ENCODE assay signal across 20 cellular contexts in genomic region chr15:28880680-28881079, GRCh38. TPM values are rescaled to one million over a fixed set of nuclear protein-coding genes. Genes with fewer than 3 reads are reported as not detected.
DNase-seq lines count a peak whose midpoint lies in the region; ATAC-seq and TF ChIP-seq lines count a peak whose summit lies in the region.
"Had no signal": no experiment of that assay in that cellular context is flagged by ENCODE, and none has a peak within 500 bp of the region (broad histone marks: within the 10 kb centered on the region; RNA-seq: fewer than 3 reads in every experiment).

No MANE protein-coding gene starts in this region.

- peaks cover 48% of the 10 kb centered on the region for H3K4me1 ChIP-seq in BLaER1
- peaks cover 5 to 39% (median 31%) of the 10 kb centered on the region in 10 experiments; a peak in 19 of 20 replicates for H3K4me1 ChIP-seq in BLaER1 treated with 17β-estradiol and CSF1 and Interleukin-3, amounts not matched to agents 10 nM and 100 nM
- H3K4me1 ChIP-seq in mesenchymal stem cell (ENCODE audit: control insufficient read depth, insufficient read depth, low read depth, low read length) = peaks cover 8% of the 10 kb centered on the region
- H3K4me1 ChIP-seq in ovary (ENCODE audit: insufficient read depth) = peaks cover 3% of the 10 kb centered on the region

- no peak overlapping the region for H3K27ac ChIP-seq in BLaER1
- H3K27ac ChIP-seq in BLaER1 treated with 17β-estradiol and CSF1 and Interleukin-3, amounts not matched to agents 10 nM and 100 nM = no peak overlapping the region
- peak overlapping the region; percentile 43 for H3K27ac ChIP-seq in VCaP
- H3K27ac ChIP-seq in mesenchymal stem cell (ENCODE audit: low read length, poor library complexity, severe bottlenecking) = no peak overlapping the region
- no peak overlapping the region for H3K27ac ChIP-seq in ovary
- H3K27ac ChIP-seq: HL-60, KMS-11 had no signal

- H4K8ac ChIP-seq in mesenchymal stem cell (ENCODE audit: low read length) = no peak overlapping the region

- intact Hi-C loops in ovary (cut with DNase I) = no loop called here

- no peak overlapping the region for H2BK12ac ChIP-seq in mesenchymal stem cell (ENCODE audit: low read length in 2 of 2)

- no peak overlapping the region for H4K91ac ChIP-seq in mesenchymal stem cell (ENCODE audit: low read length)

- no peaks in the 10 kb centered on the region for H3K79me1 ChIP-seq in mesenchymal stem cell (replicated peaks; ENCODE audit: low read length, poor library complexity, severe bottlenecking)

- no peak overlapping the region for H3K4me3 ChIP-seq in BLaER1
- no peak overlapping the region for H3K4me3 ChIP-seq in BLaER1 treated with 17β-estradiol and CSF1 and Interleukin-3, amounts not matched to agents 10 nM and 100 nM
- H3K4me3 ChIP-seq in mesenchymal stem cell (ENCODE audit: insufficient read depth in 1 of 2, low read depth in 1 of 2, low read length in 2 of 2) = no peak overlapping the region
- no peak overlapping the region for H3K4me3 ChIP-seq in ovary
- H3K4me3 ChIP-seq: GM12878 had no signal

- H3K9ac ChIP-seq in BLaER1 (no peak overlapping the region), mesenchymal stem cell (ENCODE audit: low read length) (no peak overlapping the region)
- no peak overlapping the region for H3K9ac ChIP-seq in BLaER1 treated with 17β-estradiol and CSF1 and Interleukin-3, amounts not matched to agents 10 nM and 100 nM
- H3K9ac ChIP-seq: KMS-11 had no signal

- 98% methylated on average over 3 of the region's 5 CpGs for WGBS in mesenchymal stem cell
- 36 to 55% (median 39%) methylated on average over 5 of the region's 5 CpGs for WGBS in ovary, 3 donors

- no peak overlapping the region for H2AK5ac ChIP-seq in mesenchymal stem cell (ENCODE audit: low read length, severe bottlenecking)

- H3K36me3 ChIP-seq in BLaER1 (no peaks in the 10 kb centered on the region), mesenchymal stem cell (ENCODE audit: control insufficient read depth in 1 of 2, insufficient read depth in 2 of 2, low read depth in 1 of 2, low read length in 2 of 2) (no peaks in the 10 kb centered on the region), ovary (no peaks in the 10 kb centered on the region)
- no peaks in the 10 kb centered on the region for H3K36me3 ChIP-seq in BLaER1 treated with 17β-estradiol and CSF1 and Interleukin-3, amounts not matched to agents 10 nM and 100 nM

- H3K14ac ChIP-seq in mesenchymal stem cell (ENCODE audit: low read length in 2 of 2) = no peak overlapping the region

- H3K27me3 ChIP-seq in BLaER1 = no peaks in the 10 kb centered on the region
- peaks cover 0 to 13% (median 0%) of the 10 kb centered on the region in 11 experiments; a peak in 5 of 22 replicates for H3K27me3 ChIP-seq in BLaER1 treated with 17β-estradiol and CSF1 and Interleukin-3, amounts not matched to agents 10 nM and 100 nM
- H3K27me3 ChIP-seq in mesenchymal stem cell (ENCODE audit: control insufficient read depth in 1 of 2, insufficient read depth in 1 of 2, low read length in 2 of 2) = peaks cover 0 to 32% of the 10 kb centered on the region in 2 experiments
- no peaks in the 10 kb centered on the region for H3K27me3 ChIP-seq in ovary

- H4K20me1 ChIP-seq in BLaER1 = no peaks in the 10 kb centered on the region
- H4K20me1 ChIP-seq in BLaER1 treated with 17β-estradiol and CSF1 and Interleukin-3, amounts not matched to agents 10 nM and 100 nM = no peaks in the 10 kb centered on the region

- TF ChIP-seq POLR2A in ovary (IDR thresholded peaks at IDR 0.05) = no peak

- in situ Hi-C loops in KBM-7 (cut with MboI; ENCODE audit: low pct_unique_long_range_greater_than_20kb, low sequenced_read_pairs) = no loop called here

- no peak overlapping the region for H2BK120ac ChIP-seq in mesenchymal stem cell (ENCODE audit: low read depth, low read length)

- TF ChIP-seq EP300 in ovary (IDR thresholded peaks at IDR 0.05) = no peak

- no peak overlapping the region for H2AFZ ChIP-seq in mesenchymal stem cell (ENCODE audit: low read depth, low read length)

- TF ChIP-seq CTCF in VCaP (conservative IDR thresholded peaks at IDR 0.05) = no peak
- no peak for TF ChIP-seq CTCF in ovary (IDR thresholded peaks at IDR 0.05)
- no peak for TF ChIP-seq CTCF in GM10266 (IDR thresholded peaks at IDR 0.05; ENCODE audit: control insufficient read depth, insufficient read depth, low read depth, missing control alignments)

- H2BK5ac ChIP-seq in mesenchymal stem cell (ENCODE audit: low read depth, low read length, poor library complexity, severe bottlenecking) = no peak overlapping the region

- no peak overlapping the region for H3K23ac ChIP-seq in mesenchymal stem cell (ENCODE audit: low read length in 2 of 2)

- no peak overlapping the region for H3K18ac ChIP-seq in mesenchymal stem cell (ENCODE audit: low read depth in 1 of 2, low read length in 2 of 2)

- ATAC-seq in SK-N-SH treated with all-trans-retinoic acid at 6 μM for 48 hours = no peak
- ATAC-seq: CD8-positive, alpha-beta T cell; GM12878 had no signal

- DNase-seq in mesenchymal stem cell = peak; percentile 9
- DNase-seq in KBM-7 = no peak
- no peak for DNase-seq in ovary
- no peak for DNase-seq in GM10266 (ENCODE audit: extremely low spot score)
- DNase-seq: ACHN; Calu3; CD8-positive, alpha-beta T cell; GF-D8; H9 had no signal

- H3K4me2 ChIP-seq in BLaER1 (peak overlapping the region; percentile 57), mesenchymal stem cell (ENCODE audit: low read length, poor library complexity, severe bottlenecking) (no peak overlapping the region)
- peak overlapping the region in 10 of 11 experiments; percentile 8 to 68 (median 54); a peak in 20 of 22 replicates for H3K4me2 ChIP-seq in BLaER1 treated with 17β-estradiol and CSF1 and Interleukin-3, amounts not matched to agents 10 nM and 100 nM
- H3K4me2 ChIP-seq: KMS-11 had no signal

- H3K4ac ChIP-seq in mesenchymal stem cell (ENCODE audit: low read depth in 1 of 2, low read length in 2 of 2) = no peak overlapping the region

- 0 out of 2 replicates have a peak, but pooled peaks cover 3% of the 10 kb centered on the region for H3K9me3 ChIP-seq in BLaER1
- peaks cover 0 to 7% (median 0%) of the 10 kb centered on the region in 11 experiments; a peak in 6 of 22 replicates for H3K9me3 ChIP-seq in BLaER1 treated with 17β-estradiol and CSF1 and Interleukin-3, amounts not matched to agents 10 nM and 100 nM (replicated peaks in 1 of 11)
- no peaks in the 10 kb centered on the region for H3K9me3 ChIP-seq in mesenchymal stem cell (ENCODE audit: control insufficient read depth, low read length)
- H3K9me3 ChIP-seq in ovary = no peaks in the 10 kb centered on the region

- no peak overlapping the region for H2BK15ac ChIP-seq in mesenchymal stem cell (ENCODE audit: low read depth, poor library complexity, severe bottlenecking)

TF ChIP-seq in SK-N-SH treated with all-trans-retinoic acid at 6 μM for 48 hours, 23 proteins besides CTCF, POLR2A, EP300 and RAD21:
- TF ChIP-seq ZFP30 (CRISPR knock-in tag; IDR thresholded peaks at IDR 0.05) = no peak

RNA-seq across cellular contexts. Expression of gene APBA2, which starts 5.1 kb away (rescaled TPM):
- polyA plus RNA-seq in mesenchymal stem cell (2013, experiment 1 of 2) = 22.0 TPM
- polyA plus RNA-seq in mesenchymal stem cell (2013, experiment 2 of 2) = 21.3 TPM
- 1 to 10 TPM in 5 of 7 donors, under 1 TPM in 2; 0.53 to 3.1 (median 1.1) TPM for total RNA-seq in ovary
- polyA plus RNA-seq in ovary = 1 to 10 TPM; 1.4 to 1.9 TPM
- total RNA-seq: Calu3 had no signal

RNA-seq across cellular contexts. Expression of gene GOLGA6L7, which starts 32.2 kb away (rescaled TPM):
- polyA plus RNA-seq in mesenchymal stem cell (2013, experiment 1 of 2) = not detected
- not detected for polyA plus RNA-seq in mesenchymal stem cell (2013, experiment 2 of 2)
- not detected for total RNA-seq in ovary
- polyA plus RNA-seq in ovary = not detected
- total RNA-seq: Calu3; CD8-positive, alpha-beta T cell; GM12878; H1; H9; HT1080 had no signal
- polyA plus RNA-seq: BJ, GM12878, H1, IgD-negative memory B cell had no signal
